23 cellular contexts compared by ENCODE assay signal in the genomic region with DNA sequence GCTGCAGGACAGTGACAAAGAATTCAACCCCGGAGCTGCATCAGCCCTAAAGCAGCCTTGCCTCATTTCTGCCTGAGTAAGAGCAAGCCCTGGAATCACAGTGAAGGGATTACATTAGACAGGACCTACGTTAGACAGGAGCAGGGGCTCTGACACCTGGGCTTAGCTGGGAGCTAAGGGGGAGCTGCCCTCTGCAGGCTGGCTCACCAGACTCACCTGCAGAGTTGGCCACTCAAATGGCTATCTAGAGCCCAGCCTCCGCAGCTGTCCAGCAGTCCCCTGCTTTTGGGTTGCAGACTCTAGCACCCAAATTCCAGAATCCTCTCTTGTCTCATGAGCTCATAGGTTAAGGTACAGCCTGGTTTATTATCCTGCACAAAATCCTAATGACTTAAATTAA.
DNase-seq lines count a peak whose midpoint lies in the region; ATAC-seq, FAIRE-seq and TF ChIP-seq lines count a peak whose summit lies in the region.
"Had no signal": no experiment of that assay in that cellular context is flagged by ENCODE, and none has a peak within 500 bp of the region (broad histone marks: within the 10 kb centered on the region; RNA-seq: fewer than 3 reads in every experiment).

No MANE protein-coding gene starts in this region.

- no TSS peak for BruUV-seq in PC-9 (replicated peaks; lab: Mats Ljungman, UMichigan)

- H3K79me2 ChIP-seq in GM23338 (replicated peaks; ENCODE audit: insufficient read depth) (no peaks in the 10 kb centered on the region), PC-9 (ENCODE audit: low read depth) (no peaks in the 10 kb centered on the region)

- H3K36me3 Mint-ChIP-seq in GM23338 (ENCODE audit: low read depth), result peaks cover 2% of the 10 kb centered on the region; the same call in 1 of the 3 replicates
- H3K36me3 Mint-ChIP-seq: CD14-positive monocyte had no signal

- TF ChIP-seq EP300 in esophagus muscularis mucosa (IDR thresholded peaks at IDR 0.05), result no peak

- H3K9me3 Mint-ChIP-seq in GM23338, result no peaks in the 10 kb centered on the region

- POLR2A ChIA-PET in PC-9 (lab: Charles Lee; ENCODE audit: unreplicated experiment), result no interaction called here

- TF ChIP-seq CTCF in GM23338 (conservative IDR thresholded peaks at IDR 0.05; ENCODE audit: low read depth in 2 of 2) (no peak), body of pancreas (IDR thresholded peaks at IDR 0.05) (peak in 1 of 7 experiments; percentile 12), esophagus muscularis mucosa (IDR thresholded peaks at IDR 0.05) (no peak), pancreas (IDR thresholded peaks at IDR 0.05) (no peak), PC-9 (conservative IDR thresholded peaks at IDR 0.05) (no peak)

- H3K27me3 ChIP-seq in GM23338 (ENCODE audit: insufficient read depth) (no peaks in the 10 kb centered on the region), body of pancreas (no peaks in the 10 kb centered on the region), esophagus muscularis mucosa (no peaks in the 10 kb centered on the region), pancreas (no peaks in the 10 kb centered on the region), PC-9 (ENCODE audit: insufficient read depth, low read depth) (peaks cover 17% of the 10 kb centered on the region; the same call in 1 of the 2 replicates)
- H3K27me3 ChIP-seq: BE2C; BLaER1 treated with 17β-estradiol and CSF1 and Interleukin-3, amounts not matched to agents 10 nM and 100 nM had no signal

- TF ChIP-seq POLR2A in body of pancreas (IDR thresholded peaks at IDR 0.05) (no peak), esophagus muscularis mucosa (IDR thresholded peaks at IDR 0.05; ENCODE audit: low read depth) (no peak)

- WGBS in body of pancreas, 2 donors, result 59% methylated on average over 2 to 3 of the region's 3 CpGs
- WGBS in esophagus muscularis mucosa, result 71% methylated on average over 1 of the region's 3 CpGs
- WGBS in pancreas, 2 donors, result 49 to 59% methylated on average over 3 of the region's 3 CpGs

- DNase-seq in GM23338 (ENCODE audit: low spot score) (no peak), body of pancreas (peak in 1 of 4 donors; percentile 19), esophagus muscularis mucosa (ENCODE audit: extremely low spot score) (peak; percentile 64), pancreas (no peak), NCI-H187 (lab: John Stamatoyannopoulos, UW) (no peak), PC-9 (no peak)
- DNase-seq: 8988T; ACHN; AML-193; BE2C; Caco-2; CD4-positive, alpha-beta T cell; DMS153; DND-41; H7 had no signal

- H3K9me2 ChIP-seq in GM23338 (ENCODE audit: insufficient read depth) (no peaks in the 10 kb centered on the region), PC-9 (ENCODE audit: insufficient read depth) (no peaks in the 10 kb centered on the region)

- no peak for FAIRE-seq in pancreas (lab: Jason Lieb, UNC)
- FAIRE-seq: G401.6, GM12892, H1 had no signal

- peaks cover 2% of the 10 kb centered on the region for H3K27me3 Mint-ChIP-seq in GM23338 (ENCODE audit: insufficient read depth, low read depth, poor library complexity)

- H4K20me1 ChIP-seq in GM23338 (replicated peaks; ENCODE audit: insufficient read depth) (no peaks in the 10 kb centered on the region), PC-9 (ENCODE audit: insufficient read depth) (no peaks in the 10 kb centered on the region)
- H4K20me1 ChIP-seq: BLaER1 treated with 17β-estradiol and CSF1 and Interleukin-3, amounts not matched to agents 10 nM and 100 nM had no signal

- H3F3A ChIP-seq in GM23338 (replicated peaks; ENCODE audit: low read depth) (no peaks in the 10 kb centered on the region), PC-9 (ENCODE audit: insufficient read depth, low read depth) (no peaks in the 10 kb centered on the region)

- no peak overlapping the region for H3K4me3 Mint-ChIP-seq in GM23338
- H3K4me3 Mint-ChIP-seq: CD14-positive monocyte; CD4-positive, alpha-beta T cell had no signal

- no peak overlapping the region for H3K27ac Mint-ChIP-seq in GM23338
- H3K27ac Mint-ChIP-seq: CD14-positive monocyte; CD4-positive, alpha-beta T cell had no signal

- H2AFZ ChIP-seq in GM23338, result no peak overlapping the region
- no peak overlapping the region for H2AFZ ChIP-seq in PC-9

- no peaks in the 10 kb centered on the region for H3K9me3 ChIP-seq in body of pancreas
- H3K9me3 ChIP-seq in esophagus muscularis mucosa, result no peaks in the 10 kb centered on the region
- no peaks in the 10 kb centered on the region for H3K9me3 ChIP-seq in pancreas
- H3K9me3 ChIP-seq in PC-9 (ENCODE audit: insufficient read depth, low read depth), result no peaks in the 10 kb centered on the region
- H3K9me3 ChIP-seq: BE2C; BLaER1 treated with 17β-estradiol and CSF1 and Interleukin-3, amounts not matched to agents 10 nM and 100 nM; Caco-2 had no signal

- CTCF ChIA-PET in PC-9 (lab: Charles Lee), result no interaction called here

- H3K4me1 ChIP-seq in GM23338 (ENCODE audit: insufficient read depth) (no peaks in the 10 kb centered on the region), body of pancreas (peaks cover 41% of the 10 kb centered on the region), esophagus muscularis mucosa (no peaks in the 10 kb centered on the region), pancreas (no peaks in the 10 kb centered on the region), PC-9 (replicated peaks; ENCODE audit: insufficient read depth) (no peaks in the 10 kb centered on the region)
- H3K4me1 ChIP-seq: A549; BE2C; BLaER1 treated with 17β-estradiol and CSF1 and Interleukin-3, amounts not matched to agents 10 nM and 100 nM; Caco-2 had no signal

- ATAC-seq in GM23338, result peak; percentile 39; the same call in 1 of the 3 replicates
- no peak for ATAC-seq in body of pancreas
- peak; percentile 38 to 70 (median 52) for ATAC-seq in pancreas
- no peak for ATAC-seq in HG03342 (IDR thresholded peaks at IDR 0.05; ENCODE audit: unreplicated experiment)
- ATAC-seq: A549, HCT116 had no signal

- H3K4me1 Mint-ChIP-seq in GM23338, result no peaks in the 10 kb centered on the region
- H3K4me1 Mint-ChIP-seq: CD14-positive monocyte had no signal

- no peaks in the 10 kb centered on the region for H3K36me3 ChIP-seq in GM23338 (ENCODE audit: insufficient read depth)
- H3K36me3 ChIP-seq in body of pancreas (replicated peaks in 1 of 2; ENCODE audit: insufficient read depth in 1 of 2, low read depth in 2 of 2), result no peaks in the 10 kb centered on the region
- no peaks in the 10 kb centered on the region for H3K36me3 ChIP-seq in esophagus muscularis mucosa
- H3K36me3 ChIP-seq in pancreas, result no peaks in the 10 kb centered on the region
- no peaks in the 10 kb centered on the region for H3K36me3 ChIP-seq in PC-9 (ENCODE audit: low read depth)
- H3K36me3 ChIP-seq: BE2C; BLaER1 treated with 17β-estradiol and CSF1 and Interleukin-3, amounts not matched to agents 10 nM and 100 nM had no signal

- H3K4me3 ChIP-seq in GM23338, result no peak overlapping the region
- H3K4me3 ChIP-seq in body of pancreas, result no peak overlapping the region
- H3K4me3 ChIP-seq in esophagus muscularis mucosa, result no peak overlapping the region
- peak overlapping the region in 1 of 4 donors; percentile 13 for H3K4me3 ChIP-seq in pancreas
- H3K4me3 ChIP-seq in PC-9, result no peak overlapping the region
- H3K4me3 ChIP-seq: A549; BLaER1 treated with 17β-estradiol and CSF1 and Interleukin-3, amounts not matched to agents 10 nM and 100 nM had no signal

- no peak overlapping the region for H3K27ac ChIP-seq in GM23338 (ENCODE audit: low read depth)
- H3K27ac ChIP-seq in body of pancreas, result peak overlapping the region in 3 of 4 donors; percentile 27 to 70 (median 59)
- H3K27ac ChIP-seq in esophagus muscularis mucosa (replicated peaks in 1 of 4), result no peak overlapping the region
- peak overlapping the region in 2 of 4 donors; percentile 28 to 44 for H3K27ac ChIP-seq in pancreas
- no peak overlapping the region for H3K27ac ChIP-seq in PC-9
- H3K27ac ChIP-seq: A549; BLaER1 treated with 17β-estradiol and CSF1 and Interleukin-3, amounts not matched to agents 10 nM and 100 nM had no signal

- H3K4me2 ChIP-seq in GM23338 (no peak overlapping the region), PC-9 (no peak overlapping the region)
- H3K4me2 ChIP-seq: A549; BLaER1 treated with 17β-estradiol and CSF1 and Interleukin-3, amounts not matched to agents 10 nM and 100 nM had no signal

- intact Hi-C loops in body of pancreas (cut with DNase I), result no loop called here
- intact Hi-C loops in esophagus muscularis mucosa (cut with DNase I), result no loop called here
- intact Hi-C loops in pancreas (cut with DNase I), result no loop called here
- intact Hi-C loops in PC-9 (cut with micrococcal nuclease; ENCODE audit: unreplicated experiment), result no loop called here

TF ChIP-seq in GM23338, 12 proteins besides CTCF, POLR2A, EP300 and RAD21 (continues in another document):
- no peak for TF ChIP-seq CREB1 (CRISPR knock-in tag; IDR thresholded peaks at IDR 0.05; ENCODE audit: low read depth)
- TF ChIP-seq REST (IDR thresholded peaks at IDR 0.05; ENCODE audit: unreplicated experiment), result no peak
- no peak for TF ChIP-seq ZNF331 (CRISPR knock-in tag; IDR thresholded peaks at IDR 0.05; ENCODE audit: low read depth)
- TF ChIP-seq EZH2phosphoT487 (IDR thresholded peaks at IDR 0.05; ENCODE audit: unreplicated experiment), result no peak

Comparison
In these comparisons a context has a peak if more than half of its experiments do, and no peak if none do; other contexts are left out.
1. ATAC-seq: peak in GM23338 (single experiment) and pancreas (4 of 4); none in body of pancreas (single experiment) and HG03342 (single experiment).
2. H3K27ac ChIP-seq: peak in body of pancreas (3 of 4); none in GM23338 (single experiment), esophagus muscularis mucosa (0 of 4) and PC-9 (single experiment).